8 cellular contexts compared by ENCODE assay signal in genomic region chr16:49755291-49755611, GRCh38.
DNase-seq lines count a peak whose midpoint lies in the region; ATAC-seq and TF ChIP-seq lines count a peak whose summit lies in the region.

No MANE protein-coding gene starts in this region.

- H3K9me3 ChIP-seq in lung (ENCODE audit: control insufficient read depth in 2 of 2, insufficient read depth in 1 of 2, low read length in 1 of 2), result no peaks in the 10 kb centered on the region
- H3K9me3 ChIP-seq in vagina, result no peaks in the 10 kb centered on the region

- no peaks in the 10 kb centered on the region for H3K27me3 ChIP-seq in lung (ENCODE audit: control insufficient read depth, insufficient read depth)
- no peaks in the 10 kb centered on the region for H3K27me3 ChIP-seq in vagina

- H3K27ac ChIP-seq in lung (ENCODE audit: low read depth in 1 of 2, low read length in 1 of 2) (peak overlapping the region; percentile 47 to 78), vagina (peak overlapping the region; percentile 73)

- peaks cover 34% of the 10 kb centered on the region for H3K27me3 Mint-ChIP-seq in activated CD4-positive, alpha-beta T cell treated with anti-CD3 and anti-CD28 coated beads, Interleukin-2, amount 10 ng/mL, durations not matched to agents 7 days and 5 days

- TF ChIP-seq POLR2A in vagina (IDR thresholded peaks at IDR 0.05), result no peak

- in situ Hi-C loops in KBM-7 (cut with MboI; ENCODE audit: low pct_unique_long_range_greater_than_20kb, low sequenced_read_pairs), result no loop called here

- TF ChIP-seq CTCF in AG09309 (IDR thresholded peaks at IDR 0.05; ENCODE audit: control insufficient read depth, insufficient read depth, low read depth, low read length, missing control alignments) (peak; percentile 58), lung (IDR thresholded peaks at IDR 0.05; ENCODE audit: control extremely low read depth, extremely low read depth) (no peak), vagina (IDR thresholded peaks at IDR 0.05) (peak in 1 of 3 experiments; percentile 33)

- no peak overlapping the region for H3K27ac Mint-ChIP-seq in activated CD4-positive, alpha-beta T cell treated with anti-CD3 and anti-CD28 coated beads, Interleukin-2, amount 10 ng/mL, durations not matched to agents 7 days and 5 days

- no peaks in the 10 kb centered on the region for H3K9me3 Mint-ChIP-seq in activated CD4-positive, alpha-beta T cell treated with anti-CD3 and anti-CD28 coated beads, Interleukin-2, amount 10 ng/mL, durations not matched to agents 7 days and 5 days

- POLR2A ChIA-PET in activated CD4-positive, alpha-beta T cell treated with anti-CD3 and anti-CD28 coated beads, Interleukin-2, amount 10 ng/mL, durations not matched to agents 7 days and 5 days (lab: Charles Lee), result no interaction called here

- CTCF ChIA-PET in activated CD4-positive, alpha-beta T cell treated with anti-CD3 and anti-CD28 coated beads, Interleukin-2, amount 10 ng/mL, durations not matched to agents 7 days and 5 days (lab: Charles Lee), result no interaction called here

- intact Hi-C loops in vagina (cut with DNase I), result loop anchor here (10.0 kb wide), 1 partner anchor 260 kb away; no protein-coding TSS in a partner anchor

- no peak overlapping the region for H3K4me3 Mint-ChIP-seq in activated CD4-positive, alpha-beta T cell treated with anti-CD3 and anti-CD28 coated beads, Interleukin-2, amount 10 ng/mL, durations not matched to agents 7 days and 5 days

- H3K36me3 ChIP-seq in lung (ENCODE audit: control insufficient read depth in 2 of 2, insufficient read depth in 2 of 2, low read length in 2 of 2) (no peaks in the 10 kb centered on the region), vagina (no peaks in the 10 kb centered on the region)

- H3K4me1 ChIP-seq in lung (ENCODE audit: control insufficient read depth in 2 of 2, insufficient read depth in 2 of 2, low read length in 2 of 2), result peaks cover 0 to 6% of the 10 kb centered on the region in 2 donors
- H3K4me1 ChIP-seq in vagina, result peaks cover 15% of the 10 kb centered on the region

- peaks cover 9% of the 10 kb centered on the region for H3K4me1 Mint-ChIP-seq in activated CD4-positive, alpha-beta T cell treated with anti-CD3 and anti-CD28 coated beads, Interleukin-2, amount 10 ng/mL, durations not matched to agents 7 days and 5 days

- DNase-seq in AG09309 (ENCODE audit: low read depth), result peak; percentile 18
- peak; percentile 23 for DNase-seq in KBM-7
- peak; percentile 72 for DNase-seq in dermis blood vessel endothelial cell
- no peak for DNase-seq in lung (ENCODE audit: low spot score)
- no peak for DNase-seq in vagina (ENCODE audit: extremely low spot score in 2 of 2)
- DNase-seq in activated CD4-positive, alpha-beta T cell treated with anti-CD3 and anti-CD28 coated beads, Interleukin-2, amount 10 ng/mL, durations not matched to agents 7 days and 5 days, result no peak

- no peaks in the 10 kb centered on the region for H3K36me3 Mint-ChIP-seq in activated CD4-positive, alpha-beta T cell treated with anti-CD3 and anti-CD28 coated beads, Interleukin-2, amount 10 ng/mL, durations not matched to agents 7 days and 5 days (ENCODE audit: low read depth)

- ATAC-seq in lung (ENCODE audit: insufficient read depth, low FRiP score), result peak; percentile 9
- ATAC-seq in GM21367 (IDR thresholded peaks at IDR 0.05; ENCODE audit: unreplicated experiment), result no peak
- no peak for ATAC-seq in GM18517 (IDR thresholded peaks at IDR 0.05; ENCODE audit: unreplicated experiment)

- H3K4me3 ChIP-seq in AG09309 (ENCODE audit: control insufficient read depth, low read depth, low read length) (peak overlapping the region; percentile 39), lung (no peak overlapping the region), vagina (peak overlapping the region; percentile 38 to 50)

- WGBS in lung, 2 donors, result 2 to 3% methylated on average over 11 of the region's 11 CpGs

Comparison
In these comparisons a context has a peak if more than half of its experiments do, and no peak if none do; other contexts are left out.
1. DNase-seq: peak in AG09309 (single experiment), KBM-7 (single experiment) and dermis blood vessel endothelial cell (single experiment); none in lung (single experiment), vagina (0 of 2) and activated CD4-positive, alpha-beta T cell treated with anti-CD3 and anti-CD28 coated beads, Interleukin-2, amount 10 ng/mL, durations not matched to agents 7 days and 5 days (single experiment).